ENCODE assay signal across 16 cellular contexts in genomic region chr2:30733829-30734520, GRCh38.
DNase-seq lines count a peak whose midpoint lies in the region; ATAC-seq and TF ChIP-seq lines count a peak whose summit lies in the region.
"Had no signal": no experiment of that assay in that cellular context is flagged by ENCODE, and none has a peak within 500 bp of the region (broad histone marks: within the 10 kb centered on the region; RNA-seq: fewer than 3 reads in every experiment).

No MANE protein-coding gene starts in this region.

- H3K27ac ChIP-seq in upper lobe of right lung: no peak overlapping the region
- no peak overlapping the region for H3K27ac ChIP-seq in right cardiac atrium (ENCODE audit: low read length)
- H3K27ac ChIP-seq: A549, C4-2B had no signal

- H3K4me1 ChIP-seq in upper lobe of right lung: no peaks in the 10 kb centered on the region
- H3K4me1 ChIP-seq in right cardiac atrium (ENCODE audit: control insufficient read depth, insufficient read depth, low read length): no peaks in the 10 kb centered on the region
- H3K4me1 ChIP-seq: A549, BE2C, Caco-2 had no signal

- H3K4me3 ChIP-seq in upper lobe of right lung (no peak overlapping the region), right cardiac atrium (ENCODE audit: low read length) (no peak overlapping the region)
- H3K4me3 ChIP-seq: A549 had no signal

- no peak; the same call in 2 of the 3 replicates for ATAC-seq in SK-N-SH treated with all-trans-retinoic acid at 6 μM for 48 hours
- ATAC-seq in upper lobe of right lung: no peak
- ATAC-seq in right cardiac atrium: no peak
- ATAC-seq: A549; CD8-positive, alpha-beta T cell; HepG2 had no signal

- 66% methylated on average over 15 of the region's 15 CpGs for WGBS in right cardiac atrium

- no peaks in the 10 kb centered on the region for H3K9me3 ChIP-seq in upper lobe of right lung
- no peaks in the 10 kb centered on the region for H3K9me3 ChIP-seq in right cardiac atrium (ENCODE audit: control insufficient read depth, low read length)
- H3K9me3 ChIP-seq: A549, BE2C, Caco-2 had no signal

- intact Hi-C loops in upper lobe of right lung (cut with DNase I): no loop called here
- intact Hi-C loops in right cardiac atrium (cut with DNase I): no loop called here

- TF ChIP-seq CTCF in upper lobe of right lung (IDR thresholded peaks at IDR 0.05): no peak

- H3K36me3 ChIP-seq in upper lobe of right lung: no peaks in the 10 kb centered on the region
- H3K36me3 ChIP-seq: BE2C had no signal

- no peaks in the 10 kb centered on the region for H3K27me3 ChIP-seq in upper lobe of right lung
- peaks cover 2% of the 10 kb centered on the region for H3K27me3 ChIP-seq in right cardiac atrium (ENCODE audit: control insufficient read depth, insufficient read depth)
- H3K27me3 ChIP-seq: BE2C had no signal

- DNase-seq in SK-N-DZ (ENCODE audit: low spot score) (peak; percentile 35), mesenteric fat pad (ENCODE audit: low spot score) (peak; percentile 51), upper lobe of right lung (peak; percentile 41), NCI-H146 (lab: John Stamatoyannopoulos, UW) (no peak), right cardiac atrium (no peak)
- DNase-seq: BE2C, Caco-2, DND-41, GDM1, HCEC 1CT, HFFc6 had no signal

TF ChIP-seq in SK-N-SH treated with all-trans-retinoic acid at 6 μM for 48 hours, 23 proteins besides CTCF, POLR2A, EP300 and RAD21:
- TF ChIP-seq BACH2 (CRISPR knock-in tag; IDR thresholded peaks at IDR 0.05; ENCODE audit: borderline replicate concordance) (no peak), TCF4 (CRISPR knock-in tag; IDR thresholded peaks at IDR 0.05; ENCODE audit: borderline replicate concordance) (0 out of 2 replicates have a peak, but pooled peaks have one; percentile 48)

Comparison
In these comparisons a context has a peak if more than half of its experiments do, and no peak if none do; other contexts are left out.
1. DNase-seq: peak in SK-N-DZ (single experiment), mesenteric fat pad (single experiment) and upper lobe of right lung (single experiment); none in NCI-H146 (single experiment) and right cardiac atrium (0 of 3).